In genomic region chr3:117932441-117932840, GRCh38 we compare ENCODE assay signal across 8 cellular contexts.
"Had no signal": no experiment of that assay in that cellular context is flagged by ENCODE, and none has a peak within 500 bp of the region (broad histone marks: within the 10 kb centered on the region; RNA-seq: fewer than 3 reads in every experiment).

No MANE protein-coding gene starts in this region.

- H3K27ac ChIP-seq: HL-60 had no signal

- H2AFZ ChIP-seq: GM23338 had no signal

- ATAC-seq: GM23338, HepG2 had no signal

- H3K27me3 Mint-ChIP-seq: IgD-negative memory B cell had no signal

- H3K9me3 Mint-ChIP-seq: GM23338, H9 had no signal

- H3K4me1 Mint-ChIP-seq: GM23338, H9, IgD-negative memory B cell had no signal

- DNase-seq: H9, HCEC 1CT had no signal

- FAIRE-seq: H1, H54, HepG2 had no signal

- H3K27ac Mint-ChIP-seq: GM23338, H9, IgD-negative memory B cell had no signal

- H3K4me2 ChIP-seq: GM23338 had no signal

- H3K4me3 Mint-ChIP-seq: GM23338, H9, IgD-negative memory B cell had no signal

- H3K36me3 Mint-ChIP-seq: IgD-negative memory B cell had no signal

- H3K4me3 ChIP-seq: GM23338 had no signal
